Comparison of ENCODE assay signal across 19 cellular contexts in genomic region chr10:88920198-88920597, GRCh38.
"Had no signal": no experiment of that assay in that cellular context is flagged by ENCODE, and none has a peak within 500 bp of the region (broad histone marks: within the 10 kb centered on the region; RNA-seq: fewer than 3 reads in every experiment).

No MANE protein-coding gene starts in this region.

- H3K4me3 ChIP-seq: body of pancreas, coronary artery, lung, stomach, thoracic aorta, upper lobe of left lung had no signal

- ATAC-seq: activated CD8-positive, alpha-beta memory T cell treated with anti-CD3 and anti-CD28 coated beads, Interleukin-2, amount 10 ng/mL, durations not matched to agents 7 days and 5 days; body of pancreas; left lobe of liver had no signal

- H3K9me3 ChIP-seq: body of pancreas, stomach, thoracic aorta, upper lobe of left lung had no signal

- H3K27me3 ChIP-seq: body of pancreas, stomach, upper lobe of left lung had no signal

- H3K36me3 ChIP-seq: thoracic aorta, upper lobe of left lung had no signal

- DNase-seq: activated CD4-positive, alpha-beta memory T cell treated with anti-CD3 and anti-CD28 coated beads, Interleukin-2, amount 10 ng/mL, durations not matched to agents 7 days and 5 days; activated CD4-positive, alpha-beta T cell treated with anti-CD3 and anti-CD28 coated beads for 4 hours; activated CD8-positive, alpha-beta memory T cell treated with anti-CD3 and anti-CD28 coated beads, Interleukin-2, amount 10 ng/mL, durations not matched to agents 7 days and 5 days; activated naive CD4-positive, alpha-beta T cell; activated naive CD8-positive, alpha-beta T cell treated with anti-CD3 and anti-CD28 coated beads, Interleukin-2, amount 10 ng/mL, durations not matched to agents 7 days and 5 days; body of pancreas; foreskin melanocyte; glutamatergic neuron; hypothalamus; posterior cingulate gyrus; retina; stomach; upper lobe of left lung had no signal

- H3K27ac ChIP-seq: body of pancreas, coronary artery, stomach, thoracic aorta, upper lobe of left lung had no signal

- FAIRE-seq: keratinocyte, TTC549 had no signal

- H3K4me1 ChIP-seq: body of pancreas, upper lobe of left lung had no signal
